1 cellular context compared by ENCODE assay signal in the genomic region with DNA sequence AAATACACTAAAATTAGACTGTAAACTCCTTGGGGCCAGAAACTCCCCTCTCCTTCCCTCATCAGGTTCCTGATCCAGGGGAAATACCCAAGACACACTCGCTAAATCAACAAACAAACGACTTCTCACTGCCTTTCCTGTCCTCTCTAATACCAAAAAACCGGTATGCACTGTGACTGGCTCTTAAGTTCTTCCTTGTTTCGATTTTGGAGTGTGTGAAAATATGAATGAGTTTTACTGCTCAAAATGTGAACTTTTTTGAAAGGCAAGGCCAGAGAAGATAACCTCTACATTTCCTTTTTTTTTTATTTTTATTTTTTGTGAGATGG.
TF ChIP-seq lines count a peak whose summit lies in the region.

No MANE protein-coding gene starts in this region.

TF ChIP-seq in GM12878, 131 proteins besides CTCF, POLR2A, EP300 and RAD21:
- TF ChIP-seq EED (IDR thresholded peaks at IDR 0.05; ENCODE audit: low read depth): peak; percentile 13; the same call in 1 of the 2 replicates
- TF ChIP-seq, protein P1, sequence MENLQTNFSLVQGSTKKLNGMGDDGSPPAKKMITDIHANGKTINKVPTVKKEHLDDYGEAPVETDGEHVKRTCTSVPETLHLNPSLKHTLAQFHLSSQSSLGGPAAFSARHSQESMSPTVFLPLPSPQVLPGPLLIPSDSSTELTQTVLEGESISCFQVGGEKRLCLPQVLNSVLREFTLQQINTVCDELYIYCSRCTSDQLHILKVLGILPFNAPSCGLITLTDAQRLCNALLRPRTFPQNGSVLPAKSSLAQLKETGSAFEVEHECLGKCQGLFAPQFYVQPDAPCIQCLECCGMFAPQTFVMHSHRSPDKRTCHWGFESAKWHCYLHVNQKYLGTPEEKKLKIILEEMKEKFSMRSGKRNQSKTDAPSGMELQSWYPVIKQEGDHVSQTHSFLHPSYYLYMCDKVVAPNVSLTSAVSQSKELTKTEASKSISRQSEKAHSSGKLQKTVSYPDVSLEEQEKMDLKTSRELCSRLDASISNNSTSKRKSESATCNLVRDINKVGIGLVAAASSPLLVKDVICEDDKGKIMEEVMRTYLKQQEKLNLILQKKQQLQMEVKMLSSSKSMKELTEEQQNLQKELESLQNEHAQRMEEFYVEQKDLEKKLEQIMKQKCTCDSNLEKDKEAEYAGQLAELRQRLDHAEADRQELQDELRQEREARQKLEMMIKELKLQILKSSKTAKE (IDR thresholded peaks at IDR 0.05; ENCODE audit: low read depth, poor library complexity, severe bottlenecking): no peak
- TF ChIP-seq IKZF1 (conservative IDR thresholded peaks at IDR 0.05): 0 out of 2 replicates have a peak, but pooled peaks have one; percentile 9
- TF ChIP-seq KDM1A (IDR thresholded peaks at IDR 0.05; ENCODE audit: borderline replicate concordance): no peak
- TF ChIP-seq NFIC (IDR thresholded peaks at IDR 0.05; ENCODE audit: low read depth, low read length): 0 out of 2 replicates have a peak, but pooled peaks have one; percentile 37
- no peak for TF ChIP-seq SPI1 (IDR thresholded peaks at IDR 0.05; ENCODE audit: borderline replicate concordance, insufficient read depth, low read depth, low read length)
- no peak for TF ChIP-seq ASH2L (IDR thresholded peaks at IDR 0.05; ENCODE audit: borderline replicate concordance, low read depth)
